31 cellular contexts compared by ENCODE assay signal in the genomic region with DNA sequence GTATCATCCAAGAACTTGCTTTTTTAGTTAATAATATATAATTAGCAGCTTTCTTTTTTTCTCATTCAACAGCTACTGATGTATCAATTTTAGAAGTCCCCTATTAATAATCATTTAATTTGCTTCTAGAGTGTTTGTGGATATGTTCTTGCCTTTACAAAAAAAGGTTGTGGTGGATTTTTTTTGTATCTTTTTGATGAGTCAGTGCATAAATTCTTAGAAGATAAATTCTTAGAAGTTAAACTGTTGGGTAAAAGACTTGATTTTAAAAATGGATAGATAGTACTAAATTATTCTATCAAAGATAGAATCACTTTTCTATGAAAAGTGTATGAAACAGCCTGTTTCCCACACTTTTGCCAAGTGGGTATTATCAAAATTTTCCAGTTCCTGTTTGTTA.
"Had no signal": no experiment of that assay in that cellular context is flagged by ENCODE, and none has a peak within 500 bp of the region (broad histone marks: within the 10 kb centered on the region; RNA-seq: fewer than 3 reads in every experiment).

No MANE protein-coding gene starts in this region.

- H3K27ac Mint-ChIP-seq: activated CD4-positive, alpha-beta T cell treated with anti-CD3 and anti-CD28 coated beads for 36 hours; activated naive CD4-positive, alpha-beta T cell treated with anti-CD3 and anti-CD28 coated beads, Interleukin-2, amount 50 U/mL, for 72 hours; activated naive CD8-positive, alpha-beta T cell treated with anti-CD3 and anti-CD28 coated beads, Interleukin-2, amount 50 U/mL, for 24 hours; T-helper 17 cell had no signal

- H3K4me1 ChIP-seq: ascending aorta, body of pancreas had no signal

- H3K36me3 ChIP-seq: ascending aorta, MG63, WERI-Rb-1 had no signal

- H3K27me3 ChIP-seq: ascending aorta, body of pancreas, MG63 had no signal

- H3K9me3 ChIP-seq: body of pancreas had no signal

- H3K4me3 Mint-ChIP-seq: activated CD4-positive, alpha-beta T cell treated with anti-CD3 and anti-CD28 coated beads for 36 hours; activated CD8-positive, alpha-beta T cell treated with anti-CD3 and anti-CD28 coated beads for 36 hours; activated naive CD8-positive, alpha-beta T cell treated with anti-CD3 and anti-CD28 coated beads, Interleukin-2, amount 50 U/mL, for 24 hours; activated T-helper 1 cell treated with anti-CD3 and anti-CD28 coated beads, Interleukin-12 subunit alpha, Interleukin-12 subunit beta, Interleukin-2, Interleukin-4 antibody, amounts not matched to agents 30 ng/mL and 10 ng/mL and 1 ng/mL, durations not matched to agents 14 hours and 24 hours and 36 hours; T-helper 17 cell had no signal

- ATAC-seq: activated CD4-positive, alpha-beta T cell treated with anti-CD3 and anti-CD28 coated beads for 36 hours; activated CD8-positive, alpha-beta T cell treated with anti-CD3 and anti-CD28 coated beads for 36 hours; activated naive CD4-positive, alpha-beta T cell treated with anti-CD3 and anti-CD28 coated beads, Interleukin-2, amount 50 U/mL, for 72 hours; activated naive CD8-positive, alpha-beta T cell treated with anti-CD3 and anti-CD28 coated beads, Interleukin-2, amount 50 U/mL, for 24 hours; body of pancreas; PC-3; T-helper 17 cell had no signal

- H3K4me1 Mint-ChIP-seq: activated CD4-positive, alpha-beta T cell treated with anti-CD3 and anti-CD28 coated beads for 36 hours; T-helper 17 cell had no signal

- DNase-seq: activated CD4-positive, alpha-beta T cell treated with anti-CD3 and anti-CD28 coated beads for 36 hours; activated CD8-positive, alpha-beta memory T cell treated with anti-CD3 and anti-CD28 coated beads, Interleukin-2, amount 50 U/mL, for 4 hours; activated CD8-positive, alpha-beta T cell treated with anti-CD3 and anti-CD28 coated beads for 36 hours; activated effector memory CD4-positive, alpha-beta T cell treated with anti-CD3 and anti-CD28 coated beads, Interleukin-2, amount 50 U/mL, for 16 hours; activated naive CD4-positive, alpha-beta T cell treated with Interleukin-2 at 50 U/mL for 16 hours; activated naive CD8-positive, alpha-beta T cell treated with anti-CD3 and anti-CD28 coated beads, Interleukin-2, amount 50 U/mL, for 24 hours; activated T-cell treated with anti-CD3 and anti-CD28 coated beads, Interleukin-2, amount 50 U/mL, for 1 hour; amniotic stem cell; body of pancreas; central memory CD4-positive, alpha-beta T cell; MG63; MV-4-11; NCI-H1092 treated with DMSO at 0.1 percent for 48 hours; NCI-H1417 treated with DMSO at 0.1 percent for 48 hours; NCI-H1694; NCI-H2029; NCI-H2107; NCI-H2171 treated with DMSO at 0.1 percent for 48 hours; NCI-H226; NCI-H510A; NCI-H526 treated with DMSO at 0.1 percent for 48 hours; NK-92 treated with Interleukin-12 subunit alpha and Interleukin-12 subunit beta, amount 100 ng/mL, for 24 hours; PC-3; SHP77 treated with DMSO at 0.1 percent for 48 hours; T-helper 17 cell; T-helper 9 cell; WERI-Rb-1 had no signal

- H3K4me3 ChIP-seq: ascending aorta, body of pancreas, MG63 had no signal

- FAIRE-seq: bronchial epithelial cell had no signal

- H3K27ac ChIP-seq: ascending aorta, body of pancreas, WERI-Rb-1 had no signal
